In the genomic region with DNA sequence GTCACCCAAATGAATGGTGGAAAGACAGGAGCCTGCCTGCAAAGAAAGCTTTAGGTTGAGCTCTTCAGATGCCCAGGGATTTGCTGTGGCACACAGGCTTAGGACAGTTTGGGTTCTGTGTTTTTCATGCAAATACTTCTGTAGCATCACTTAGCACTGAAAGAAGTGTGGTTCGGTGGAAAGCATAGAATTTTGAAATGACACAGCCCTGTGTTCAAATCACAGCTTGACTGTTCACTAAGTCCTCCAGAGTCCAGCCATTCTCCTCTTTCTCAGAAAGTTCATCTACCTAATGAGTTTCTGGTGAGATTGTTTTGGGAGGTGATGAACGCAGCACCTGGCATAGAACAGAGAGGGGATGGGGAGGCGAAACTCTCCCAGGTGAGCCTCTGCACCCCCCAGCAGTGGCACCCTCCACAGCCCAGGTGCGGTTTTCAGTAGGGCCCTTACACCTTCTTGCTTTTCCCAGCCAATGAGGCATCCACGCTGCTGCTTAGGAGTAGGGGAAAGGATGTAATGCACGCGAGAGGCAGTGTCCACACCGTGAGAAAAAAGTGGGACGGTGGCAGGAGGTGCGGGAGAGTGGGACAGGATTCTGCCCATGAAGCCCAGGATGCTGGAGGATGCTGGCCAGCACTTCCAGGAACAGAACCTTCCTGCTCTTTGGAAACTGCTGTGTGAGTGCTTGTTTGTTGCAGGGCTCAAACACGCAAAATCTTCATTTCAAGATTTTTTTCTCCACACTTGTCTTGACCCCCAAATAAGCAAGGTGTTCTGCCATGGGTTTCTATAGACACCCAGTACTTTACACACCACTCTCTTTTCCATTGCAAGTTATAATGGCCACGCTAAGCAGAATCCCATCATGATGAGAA, we compare ENCODE assay signal across 1 cellular context.
TF ChIP-seq lines count a peak whose summit lies in the region.

No MANE protein-coding gene starts in this region.

TF ChIP-seq in K562, 482 proteins besides CTCF, POLR2A, EP300 and RAD21 (continued from another document):
- no peak for TF ChIP-seq CBX8 (IDR thresholded peaks at IDR 0.05; ENCODE audit: borderline replicate concordance, extremely low read depth, low read depth, low read length, poor library complexity, severe bottlenecking)
- TF ChIP-seq KDM4B (IDR thresholded peaks at IDR 0.05; ENCODE audit: borderline replicate concordance in 2 of 2, low read depth in 1 of 2), result no peak
- TF ChIP-seq ZKSCAN1 (IDR thresholded peaks at IDR 0.05; ENCODE audit: low read depth, low read length), result no peak
- no peak for TF ChIP-seq ETV5 (CRISPR knock-in tag; IDR thresholded peaks at IDR 0.05; ENCODE audit: low read depth)
- TF ChIP-seq, protein P1, sequence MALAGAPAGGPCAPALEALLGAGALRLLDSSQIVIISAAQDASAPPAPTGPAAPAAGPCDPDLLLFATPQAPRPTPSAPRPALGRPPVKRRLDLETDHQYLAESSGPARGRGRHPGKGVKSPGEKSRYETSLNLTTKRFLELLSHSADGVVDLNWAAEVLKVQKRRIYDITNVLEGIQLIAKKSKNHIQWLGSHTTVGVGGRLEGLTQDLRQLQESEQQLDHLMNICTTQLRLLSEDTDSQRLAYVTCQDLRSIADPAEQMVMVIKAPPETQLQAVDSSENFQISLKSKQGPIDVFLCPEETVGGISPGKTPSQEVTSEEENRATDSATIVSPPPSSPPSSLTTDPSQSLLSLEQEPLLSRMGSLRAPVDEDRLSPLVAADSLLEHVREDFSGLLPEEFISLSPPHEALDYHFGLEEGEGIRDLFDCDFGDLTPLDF (CRISPR knock-in tag; IDR thresholded peaks at IDR 0.05), result no peak
- no peak for TF ChIP-seq KDM2B (CRISPR knock-in tag; IDR thresholded peaks at IDR 0.05)
- TF ChIP-seq CREBBP (IDR thresholded peaks at IDR 0.05; ENCODE audit: low read depth, low read length), result no peak
- TF ChIP-seq, protein P2, sequence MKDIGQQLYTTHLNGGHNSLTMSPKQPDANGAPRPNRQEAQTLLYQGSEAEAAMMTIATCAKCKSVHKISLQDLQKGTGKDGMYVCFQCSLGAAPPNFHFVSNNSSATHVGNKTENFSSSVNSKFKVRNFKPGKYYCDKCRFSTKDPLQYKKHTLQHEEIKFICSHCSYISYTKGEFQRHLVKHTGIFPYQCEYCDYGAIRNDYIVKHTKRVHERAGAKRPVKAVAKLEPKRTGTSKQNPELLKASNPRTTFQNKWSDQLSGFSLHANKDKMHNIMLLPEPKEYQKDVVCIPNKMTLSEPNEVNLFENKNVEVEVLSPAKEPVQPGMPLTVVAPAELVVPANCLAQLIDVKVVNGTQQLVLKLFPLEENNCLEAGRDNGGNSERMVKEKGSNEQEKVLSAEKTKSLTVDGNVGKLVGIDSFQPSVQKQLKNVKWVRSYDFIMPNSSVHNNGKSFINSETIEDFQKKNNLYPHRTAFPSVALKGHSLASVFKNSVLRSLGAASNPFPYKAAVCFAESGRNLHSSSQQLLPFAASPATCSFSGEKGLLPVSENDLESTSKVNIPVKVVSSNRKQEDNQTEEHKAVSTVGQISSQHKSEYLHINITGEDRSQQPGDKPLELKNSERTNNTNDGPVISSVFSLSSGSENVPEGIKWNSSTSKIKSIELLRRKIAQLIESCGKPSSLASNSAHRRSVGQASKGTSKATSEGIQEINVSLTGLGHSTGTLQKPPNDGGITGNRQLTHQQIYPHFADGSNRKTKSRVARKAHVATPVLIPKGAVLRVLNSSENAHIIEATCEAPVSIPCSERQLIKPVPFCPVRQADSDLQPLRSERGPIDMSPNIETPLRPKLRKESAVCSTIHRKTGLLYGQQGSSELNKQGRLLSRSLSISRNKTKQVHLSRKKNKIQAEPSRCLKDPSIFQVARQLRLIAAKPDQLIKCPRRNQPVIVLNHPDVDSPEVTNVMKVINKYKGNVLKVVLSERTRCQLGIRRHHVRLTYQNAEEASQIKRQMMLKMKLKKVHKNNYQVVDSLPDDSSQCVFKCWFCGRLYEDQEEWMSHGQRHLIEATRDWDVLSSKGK (CRISPR knock-in tag; IDR thresholded peaks at IDR 0.05), result no peak
- TF ChIP-seq MXI1 (IDR thresholded peaks at IDR 0.05; ENCODE audit: low read depth, low read length), result no peak
